1 cellular context compared by ENCODE assay signal in the genomic region with DNA sequence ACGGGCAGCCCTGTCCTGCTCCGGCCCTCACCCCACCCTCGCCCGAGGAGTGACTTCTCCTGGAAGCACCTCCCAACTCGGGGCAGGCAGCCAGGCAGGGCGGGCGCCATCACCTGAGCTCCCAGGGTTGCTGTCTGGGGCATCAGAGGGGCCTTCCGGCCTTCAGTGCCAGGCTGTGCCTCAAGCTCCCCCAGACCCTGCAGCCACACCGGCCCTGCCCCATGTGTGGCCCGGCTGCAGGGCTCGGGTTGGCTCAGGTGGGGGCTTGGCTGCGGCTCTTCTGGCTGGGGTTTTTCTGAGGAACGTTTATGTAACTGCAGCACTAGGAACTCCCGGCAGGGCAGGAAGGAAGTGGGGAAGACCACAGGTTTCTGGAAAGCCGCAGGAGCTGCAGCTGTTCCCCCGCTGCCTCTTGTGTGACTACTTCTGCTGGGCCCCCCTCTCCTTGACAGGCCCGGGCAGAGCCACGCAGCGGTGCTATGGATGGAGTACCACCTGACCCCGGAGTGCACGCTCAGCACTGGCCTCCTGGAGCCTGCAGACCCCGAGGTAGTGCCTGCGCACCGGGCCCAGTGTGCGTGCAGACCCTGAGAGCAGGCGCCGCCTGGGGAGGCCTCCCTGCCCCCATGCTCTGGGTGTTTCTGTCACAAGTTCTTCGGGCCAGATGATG.
TF ChIP-seq lines count a peak whose summit lies in the region.

No MANE protein-coding gene starts in this region.

TF ChIP-seq in H1, 55 proteins besides CTCF, POLR2A, EP300 and RAD21:
- TF ChIP-seq NRF1 (IDR thresholded peaks at IDR 0.05; ENCODE audit: low read depth, low read length) (no peak), GABPA (IDR thresholded peaks at IDR 0.05; ENCODE audit: borderline replicate concordance, insufficient read depth, low read length) (no peak), SIRT6 (IDR thresholded peaks at IDR 0.05; ENCODE audit: low read length) (no peak), CBX5 (IDR thresholded peaks at IDR 0.05; ENCODE audit: low read depth, low read length) (no peak), TAF1 (IDR thresholded peaks at IDR 0.05; ENCODE audit: low read depth, low read length) (no peak), BRCA1 (IDR thresholded peaks at IDR 0.05; ENCODE audit: low read depth, low read length) (no peak), EZH2 (IDR thresholded peaks at IDR 0.05; ENCODE audit: low read depth, low read length, severe bottlenecking) (no peak), JUN (IDR thresholded peaks at IDR 0.05; ENCODE audit: low read depth, low read length) (no peak), PHF8 (conservative IDR thresholded peaks at IDR 0.05; ENCODE audit: low read depth, low read length) (no peak)
- TF ChIP-seq, protein P1, sequence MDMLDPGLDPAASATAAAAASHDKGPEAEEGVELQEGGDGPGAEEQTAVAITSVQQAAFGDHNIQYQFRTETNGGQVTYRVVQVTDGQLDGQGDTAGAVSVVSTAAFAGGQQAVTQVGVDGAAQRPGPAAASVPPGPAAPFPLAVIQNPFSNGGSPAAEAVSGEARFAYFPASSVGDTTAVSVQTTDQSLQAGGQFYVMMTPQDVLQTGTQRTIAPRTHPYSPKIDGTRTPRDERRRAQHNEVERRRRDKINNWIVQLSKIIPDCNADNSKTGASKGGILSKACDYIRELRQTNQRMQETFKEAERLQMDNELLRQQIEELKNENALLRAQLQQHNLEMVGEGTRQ (IDR thresholded peaks at IDR 0.05; ENCODE audit: low read length) = no peak
- TF ChIP-seq, protein P2, sequence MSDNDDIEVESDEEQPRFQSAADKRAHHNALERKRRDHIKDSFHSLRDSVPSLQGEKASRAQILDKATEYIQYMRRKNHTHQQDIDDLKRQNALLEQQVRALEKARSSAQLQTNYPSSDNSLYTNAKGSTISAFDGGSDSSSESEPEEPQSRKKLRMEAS (IDR thresholded peaks at IDR 0.05) = no peak
